In the genomic region with DNA sequence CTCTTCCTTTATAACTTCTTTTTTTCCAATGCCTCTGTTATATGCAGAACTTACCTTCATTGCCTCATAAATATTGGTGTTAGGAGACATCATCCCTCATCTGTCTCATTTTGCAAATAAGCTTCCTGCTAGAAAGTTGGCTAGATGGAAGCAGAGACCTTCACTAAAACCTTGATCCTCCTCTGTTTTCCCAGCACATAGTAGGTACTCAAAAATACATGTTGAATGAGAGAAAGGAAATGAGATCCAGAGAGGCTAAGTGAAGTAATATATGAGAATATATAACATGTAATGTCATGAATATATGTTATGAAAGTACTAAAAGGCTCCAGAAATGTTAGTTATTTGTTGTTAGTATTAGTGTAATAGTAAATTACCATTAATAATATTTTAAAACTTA, we compare ENCODE assay signal across 6 cellular contexts.
"Had no signal": no experiment of that assay in that cellular context is flagged by ENCODE, and none has a peak within 500 bp of the region (broad histone marks: within the 10 kb centered on the region; RNA-seq: fewer than 3 reads in every experiment).

No MANE protein-coding gene starts in this region.

- H3K27ac ChIP-seq: HL-60, KMS-11 had no signal

- DNase-seq: IMR-90, KBM-7, KG1 had no signal

- H3K4me2 ChIP-seq: KMS-11 had no signal

- H3K9ac ChIP-seq: KMS-11 had no signal

- FAIRE-seq: HTR-8/SVneo had no signal
